Comparison of ENCODE assay signal across 17 cellular contexts in the genomic region with DNA sequence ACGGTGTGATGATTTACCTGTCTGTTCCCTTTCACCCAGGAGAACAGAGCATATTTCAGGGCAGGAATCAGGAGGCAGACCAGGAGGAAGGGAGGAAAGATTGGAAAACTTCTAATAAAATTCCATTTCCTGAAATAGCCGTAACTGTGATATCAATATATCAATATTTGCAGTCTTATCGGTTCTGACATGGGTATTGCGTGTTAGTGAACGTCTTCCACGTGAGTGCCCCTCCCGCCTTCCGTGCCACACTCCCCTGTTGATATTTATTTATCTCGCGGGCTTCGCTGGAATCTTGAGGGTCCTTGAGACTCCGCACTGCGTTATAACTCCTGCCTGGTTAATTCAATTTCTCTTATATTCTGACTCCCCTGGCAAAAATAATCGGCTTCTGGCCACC.
"Had no signal": no experiment of that assay in that cellular context is flagged by ENCODE, and none has a peak within 500 bp of the region (broad histone marks: within the 10 kb centered on the region; RNA-seq: fewer than 3 reads in every experiment).

No MANE protein-coding gene starts in this region.

- H3K4me3 ChIP-seq: coronary artery, dorsolateral prefrontal cortex, esophagus muscularis mucosa, gastroesophageal sphincter, heart left ventricle, left lung, lower lobe of right lung, mucosa of descending colon had no signal

- H3K27ac ChIP-seq: coronary artery, dorsolateral prefrontal cortex, esophagus muscularis mucosa, foreskin keratinocyte, gastroesophageal sphincter, heart left ventricle, left lung, lower lobe of right lung had no signal

- ATAC-seq: foreskin keratinocyte, gastroesophageal sphincter, heart left ventricle, left cardiac atrium, left lung, left ventricle myocardium superior, lower lobe of right lung, mucosa of descending colon had no signal

- H3K36me3 ChIP-seq: esophagus muscularis mucosa, gastroesophageal sphincter, heart left ventricle, left lung, lower lobe of right lung had no signal

- H3K27me3 ChIP-seq: dorsolateral prefrontal cortex, foreskin keratinocyte, heart left ventricle, left lung had no signal

- H3K4me1 ChIP-seq: esophagus muscularis mucosa, foreskin keratinocyte, gastroesophageal sphincter, heart left ventricle, left lung, lower lobe of right lung had no signal

- DNase-seq: dermis blood vessel endothelial cell; dorsolateral prefrontal cortex; effector CD4-positive, alpha-beta T cell; effector memory CD4-positive, alpha-beta T cell; foreskin keratinocyte; hippocampal formation; left cardiac atrium; lower lobe of right lung; mesenchymal stem cell; mucosa of descending colon; naive B cell had no signal
